1 cellular context compared by ENCODE assay signal in the genomic region with DNA sequence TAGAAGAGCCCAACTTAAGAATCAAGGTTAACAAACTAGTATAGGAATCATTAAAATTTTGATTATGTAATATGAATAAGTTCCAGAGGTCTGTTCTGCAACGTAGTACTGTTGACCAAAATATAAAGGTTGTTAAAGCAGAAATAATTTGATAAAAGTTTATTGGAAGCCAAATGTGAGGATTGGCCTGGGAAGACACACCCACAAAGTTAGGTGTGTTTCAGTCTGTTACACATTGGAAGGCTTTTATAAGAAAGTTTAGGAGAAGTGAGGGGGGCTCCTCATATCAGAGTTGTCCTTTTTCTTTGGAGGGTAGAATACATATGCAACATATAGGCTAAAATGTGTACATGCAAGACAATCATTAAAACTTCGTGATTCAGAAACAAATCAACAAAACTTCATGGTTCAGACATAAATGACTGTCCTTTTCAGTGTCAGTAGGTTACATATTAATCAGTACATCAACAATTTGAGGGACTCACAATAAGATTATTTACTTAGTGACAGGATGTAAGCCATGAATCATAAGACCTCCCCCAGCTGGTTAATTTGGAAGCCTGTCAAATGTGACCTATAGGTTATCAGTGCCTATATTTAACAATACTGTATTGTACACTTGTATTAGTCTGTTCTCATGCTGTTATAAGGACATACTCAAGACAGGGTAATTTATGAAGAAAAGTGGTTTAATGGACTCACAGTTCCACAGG.
TF ChIP-seq lines count a peak whose summit lies in the region.

No MANE protein-coding gene starts in this region.

TF ChIP-seq in HepG2, 621 proteins besides CTCF, POLR2A, EP300 and RAD21 (continued from another document):
- TF ChIP-seq, protein P1, sequence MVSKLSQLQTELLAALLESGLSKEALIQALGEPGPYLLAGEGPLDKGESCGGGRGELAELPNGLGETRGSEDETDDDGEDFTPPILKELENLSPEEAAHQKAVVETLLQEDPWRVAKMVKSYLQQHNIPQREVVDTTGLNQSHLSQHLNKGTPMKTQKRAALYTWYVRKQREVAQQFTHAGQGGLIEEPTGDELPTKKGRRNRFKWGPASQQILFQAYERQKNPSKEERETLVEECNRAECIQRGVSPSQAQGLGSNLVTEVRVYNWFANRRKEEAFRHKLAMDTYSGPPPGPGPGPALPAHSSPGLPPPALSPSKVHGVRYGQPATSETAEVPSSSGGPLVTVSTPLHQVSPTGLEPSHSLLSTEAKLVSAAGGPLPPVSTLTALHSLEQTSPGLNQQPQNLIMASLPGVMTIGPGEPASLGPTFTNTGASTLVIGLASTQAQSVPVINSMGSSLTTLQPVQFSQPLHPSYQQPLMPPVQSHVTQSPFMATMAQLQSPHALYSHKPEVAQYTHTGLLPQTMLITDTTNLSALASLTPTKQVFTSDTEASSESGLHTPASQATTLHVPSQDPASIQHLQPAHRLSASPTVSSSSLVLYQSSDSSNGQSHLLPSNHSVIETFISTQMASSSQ (IDR thresholded peaks at IDR 0.05; ENCODE audit: low read depth), result peak; percentile 67
- TF ChIP-seq, protein P1 (CRISPR knock-in tag; IDR thresholded peaks at IDR 0.05; ENCODE audit: borderline replicate concordance), result no peak
